In the genomic region with DNA sequence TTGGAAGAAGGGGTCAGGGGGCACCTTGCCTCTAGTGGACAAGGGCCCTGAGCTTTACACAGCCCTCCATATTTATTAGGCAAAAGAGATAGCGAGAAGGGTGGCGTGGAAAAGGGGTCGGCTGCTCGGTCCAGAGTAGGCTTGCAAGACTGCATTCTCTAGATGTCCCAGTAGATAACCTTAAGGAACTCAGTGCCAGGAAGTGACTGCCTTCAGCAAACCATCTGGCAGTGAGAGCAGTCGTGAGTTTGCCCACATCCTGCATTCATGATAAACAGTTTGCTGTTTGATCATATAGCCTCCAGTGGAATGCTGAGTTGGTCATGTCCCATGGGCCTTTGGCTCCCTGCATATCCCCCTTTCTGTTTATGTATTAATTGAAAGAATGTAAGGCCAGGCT, we compare ENCODE assay signal across 9 cellular contexts. TPM values are rescaled to one million over a fixed set of nuclear protein-coding genes. Genes with fewer than 3 reads are reported as not detected.
A peak's percentile ranks its signal among the peaks of the same experiment; 100 is the strongest.
DNase-seq lines count a peak whose midpoint lies in the region; ATAC-seq and TF ChIP-seq lines count a peak whose summit lies in the region.
"Not testable (repeated sequence)": the region's sequence is repeated elsewhere in the genome, so short reads cannot be mapped to it uniquely, and the experiment has no call there.
"Had no signal": no experiment of that assay in that cellular context is flagged by ENCODE, and none has a peak within 500 bp of the region (broad histone marks: within the 10 kb centered on the region; RNA-seq: fewer than 3 reads in every experiment).

No MANE protein-coding gene starts in this region.

- H3F3A ChIP-seq in MM.1S (ENCODE audit: insufficient read depth, low read length) = not testable (repeated sequence)

- not testable (repeated sequence) for H3K9me3 Mint-ChIP-seq in central memory CD8-positive, alpha-beta T cell

- H3K27me3 Mint-ChIP-seq in central memory CD8-positive, alpha-beta T cell = not testable (repeated sequence)

- not testable (repeated sequence) for H3K9me2 ChIP-seq in MM.1S (replicated peaks; ENCODE audit: insufficient read depth, low read length)

- ATAC-seq in central memory CD8-positive, alpha-beta T cell (replicated peaks; ENCODE audit: extremely low read depth, poor library complexity, severe bottlenecking) = peak; percentile 75
- ATAC-seq in mucosa of descending colon = peak; percentile 32

- H3K4me1 Mint-ChIP-seq in central memory CD8-positive, alpha-beta T cell = peaks cover 20% of the 10 kb centered on the region

- not testable (repeated sequence) for H4K20me1 ChIP-seq in MM.1S (ENCODE audit: insufficient read depth, low read length)

- DNase-seq in ELR (ENCODE audit: low read depth) = peak; percentile 78
- peak; percentile 31 for DNase-seq in MM.1S
- DNase-seq in T1000 (lab: John Stamatoyannopoulos, UW) = peak; percentile 5
- DNase-seq in activated CD8-positive, alpha-beta memory T cell treated with anti-CD3 and anti-CD28 coated beads for 24 hours = peak; percentile 64
- peak; percentile 40 for DNase-seq in activated gamma-delta T cell treated with Interleukin-2 at 50 U/mL for 16 hours
- peak in 1 of 2 donors; percentile 27 for DNase-seq in central memory CD8-positive, alpha-beta T cell (ENCODE audit: low spot score in 2 of 2)
- DNase-seq in mucosa of descending colon = not testable (repeated sequence)

- H3K79me2 ChIP-seq in MM.1S (ENCODE audit: low read length) = not testable (repeated sequence)

- H3K9ac ChIP-seq in MM.1S (ENCODE audit: low read length) = not testable (repeated sequence)

- peak overlapping the region; percentile 52 for H3K4me3 Mint-ChIP-seq in central memory CD8-positive, alpha-beta T cell

- intact Hi-C loops in mucosa of descending colon (cut with DNase I, micrococcal nuclease) = not testable (repeated sequence)

- not testable (repeated sequence) for TF ChIP-seq CTCF in MM.1S (IDR thresholded peaks at IDR 0.05; ENCODE audit: low read length); mucosa of descending colon (IDR thresholded peaks at IDR 0.05)

- not testable (repeated sequence) for H3K27me3 ChIP-seq in MM.1S (replicated peaks; ENCODE audit: insufficient read depth, low read length)

- peak overlapping the region; percentile 55 for H3K27ac Mint-ChIP-seq in central memory CD8-positive, alpha-beta T cell (ENCODE audit: low read depth)

- H3K4me3 ChIP-seq in MM.1S (ENCODE audit: low read length); mucosa of descending colon: not testable (repeated sequence)

- H2AFZ ChIP-seq in MM.1S (ENCODE audit: low read length) = not testable (repeated sequence)

- H3K27ac ChIP-seq in MM.1S (ENCODE audit: low read length) = not testable (repeated sequence)

- not testable (repeated sequence) for H3K36me3 ChIP-seq in MM.1S (replicated peaks; ENCODE audit: insufficient read depth, low read length); mucosa of descending colon (ENCODE audit: low read depth)

- not testable (repeated sequence) for H3K4me1 ChIP-seq in MM.1S (ENCODE audit: low read length); mucosa of descending colon (ENCODE audit: low read depth)

- not testable (repeated sequence) for H3K4me2 ChIP-seq in MM.1S (ENCODE audit: low read depth, low read length)

- H3K36me3 Mint-ChIP-seq in central memory CD8-positive, alpha-beta T cell (ENCODE audit: insufficient read depth) = not testable (repeated sequence)

- H3K9me3 ChIP-seq in MM.1S (replicated peaks; ENCODE audit: insufficient read depth, low read length); mucosa of descending colon: not testable (repeated sequence)

RNA-seq across cellular contexts. Expression of a gene that starts 18.9 kb away (rescaled TPM):
- under 1 TPM; 0.13 to 0.29 (median 0.20) TPM for total RNA-seq in mucosa of descending colon
- total RNA-seq: HepG2, lung microvascular endothelial cell had no signal

RNA-seq across cellular contexts. Expression of a gene that starts 50.6 kb away (rescaled TPM):
- total RNA-seq in mucosa of descending colon = 10 to 100 TPM; 25.4 to 76.5 (median 27.7) TPM
